1 cellular context compared by ENCODE assay signal in the genomic region with DNA sequence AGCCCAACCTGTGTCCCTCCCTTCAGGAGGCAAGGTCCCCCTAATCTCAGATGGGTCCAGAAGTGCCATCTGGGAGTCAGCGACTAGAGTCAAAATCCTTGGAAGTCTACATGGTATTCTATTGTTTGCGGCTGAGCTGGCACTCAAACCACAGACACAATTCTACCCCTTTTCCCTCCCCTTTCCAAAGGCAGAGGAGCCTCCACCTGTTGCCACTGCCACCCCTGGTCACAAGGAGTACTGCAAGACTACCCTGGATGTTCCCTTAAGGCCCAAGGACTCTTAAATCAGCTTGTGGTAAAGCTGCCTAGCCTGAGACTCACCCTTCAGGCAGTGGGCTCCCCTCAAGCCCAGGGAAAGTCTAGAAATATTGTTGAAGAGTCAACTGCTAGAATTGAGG.
TF ChIP-seq lines count a peak whose summit lies in the region.

No MANE protein-coding gene starts in this region.

TF ChIP-seq in GM23338, 12 proteins besides CTCF, POLR2A, EP300 and RAD21 (continued from another document):
- TF ChIP-seq REST (IDR thresholded peaks at IDR 0.05; ENCODE audit: unreplicated experiment) (no peak), JUNB (IDR thresholded peaks at IDR 0.05; ENCODE audit: unreplicated experiment) (no peak), CREB1 (CRISPR knock-in tag; IDR thresholded peaks at IDR 0.05; ENCODE audit: low read depth) (no peak), ZNF331 (CRISPR knock-in tag; IDR thresholded peaks at IDR 0.05; ENCODE audit: low read depth) (no peak), POLR2AphosphoS5 (IDR thresholded peaks at IDR 0.05; ENCODE audit: low read depth) (no peak), EZH2 (IDR thresholded peaks at IDR 0.05; ENCODE audit: low read depth, unreplicated experiment) (no peak)
